In the genomic region with DNA sequence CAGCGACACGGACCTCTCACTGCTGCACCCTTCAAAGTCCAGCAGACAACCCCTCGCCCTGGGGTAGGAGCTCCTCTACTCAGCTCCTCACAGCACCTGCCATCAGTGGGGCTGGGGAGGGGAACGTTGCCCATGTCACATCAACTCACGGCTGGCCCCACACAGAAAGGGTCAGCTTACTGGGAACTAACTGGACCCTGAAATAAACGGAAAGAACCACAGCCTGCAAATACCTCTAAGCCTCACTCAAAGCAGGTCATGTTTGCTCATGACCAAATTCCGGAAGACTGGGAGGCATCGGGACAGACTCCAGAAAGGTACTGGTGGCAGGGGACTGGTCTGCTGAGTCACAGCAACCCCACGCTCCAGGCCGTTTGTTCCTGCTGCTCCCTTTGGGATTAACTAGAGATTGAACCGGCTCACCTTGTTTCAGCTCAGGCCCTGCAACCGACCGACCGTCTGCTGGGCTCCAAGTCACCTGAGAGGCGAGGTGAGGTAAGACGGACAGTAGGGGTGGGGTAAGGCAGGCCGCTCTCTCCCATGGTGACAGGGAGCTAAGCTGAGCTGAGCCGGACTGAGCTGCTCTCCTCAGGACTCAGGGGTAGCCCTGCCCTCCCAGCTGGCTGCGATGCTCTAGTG, we compare ENCODE assay signal across 10 cellular contexts. TPM values are rescaled to one million over a fixed set of nuclear protein-coding genes. Genes with fewer than 3 reads are reported as not detected.
A peak's percentile ranks its signal among the peaks of the same experiment; 100 is the strongest.
DNase-seq lines count a peak whose midpoint lies in the region; ATAC-seq and TF ChIP-seq lines count a peak whose summit lies in the region.
"Had no signal": no experiment of that assay in that cellular context is flagged by ENCODE, and none has a peak within 500 bp of the region (broad histone marks: within the 10 kb centered on the region; RNA-seq: fewer than 3 reads in every experiment).

No MANE protein-coding gene starts in this region.

- ATAC-seq in SK-N-SH treated with all-trans-retinoic acid at 6 μM for 48 hours (no peak), left lobe of liver (peak; percentile 65), thoracic aorta (ENCODE audit: insufficient number of reproducible peaks, low FRiP score, low read depth) (no peak)
- no peak for ATAC-seq in activated naive CD8-positive, alpha-beta T cell treated with anti-CD3 and anti-CD28 coated beads, Interleukin-2, amount 10 ng/mL, durations not matched to agents 7 days and 5 days (ENCODE audit: low read depth)

- H3K4me2 ChIP-seq in SK-N-SH, result peak overlapping the region; percentile 64; the same call in 1 of the 2 replicates

- H3K9me3 ChIP-seq in SK-N-SH (no peaks in the 10 kb centered on the region), thoracic aorta (no peaks in the 10 kb centered on the region)
- H3K9me3 ChIP-seq in effector memory CD4-positive, alpha-beta T cell (ENCODE audit: control insufficient read depth, low read length), result no peaks in the 10 kb centered on the region

- H3K36me3 ChIP-seq in SK-N-SH (replicated peaks in 1 of 2; ENCODE audit: control insufficient read depth in 1 of 2, insufficient read depth in 2 of 2, low read length in 1 of 2) (peaks cover 0 to 3% of the 10 kb centered on the region in 2 experiments), thoracic aorta (no peaks in the 10 kb centered on the region)
- H3K36me3 ChIP-seq in effector memory CD4-positive, alpha-beta T cell (ENCODE audit: control insufficient read depth, insufficient read depth, low read length), result no peaks in the 10 kb centered on the region

- TF ChIP-seq CTCF in SK-N-SH (IDR thresholded peaks at IDR 0.05) (no peak), thoracic aorta (IDR thresholded peaks at IDR 0.05) (no peak)

- no peak for TF ChIP-seq EP300 in SK-N-SH (IDR thresholded peaks at IDR 0.05; ENCODE audit: borderline replicate concordance in 1 of 2, low read depth in 1 of 2, low read length in 1 of 2)

- H3K4me1 Mint-ChIP-seq in activated naive CD8-positive, alpha-beta T cell treated with anti-CD3 and anti-CD28 coated beads, Interleukin-2, amount 10 ng/mL, durations not matched to agents 7 days and 5 days, result peaks cover 29% of the 10 kb centered on the region

- no peak overlapping the region for H2AFZ ChIP-seq in SK-N-SH (ENCODE audit: low read depth)

- TF ChIP-seq RAD21 in SK-N-SH (IDR thresholded peaks at IDR 0.05; ENCODE audit: low read length), result no peak

- H3F3A ChIP-seq in SK-N-SH (replicated peaks; ENCODE audit: insufficient read depth), result no peaks in the 10 kb centered on the region

- CTCF ChIA-PET in SK-N-SH (lab: Yijun Ruan, JAX), result interaction anchor here (0.7 kb wide), 1 partner anchor 233 kb away, joined by 3 read pairs; no protein-coding TSS in a partner anchor

- H3K27ac Mint-ChIP-seq in activated naive CD8-positive, alpha-beta T cell treated with anti-CD3 and anti-CD28 coated beads, Interleukin-2, amount 10 ng/mL, durations not matched to agents 7 days and 5 days, result peak overlapping the region; percentile 42

- 43% methylated on average over 16 of the region's 19 CpGs for WGBS in SK-N-SH (ENCODE audit: low lambda C conversion rate)

- no peaks in the 10 kb centered on the region for H3K9me3 Mint-ChIP-seq in activated naive CD8-positive, alpha-beta T cell treated with anti-CD3 and anti-CD28 coated beads, Interleukin-2, amount 10 ng/mL, durations not matched to agents 7 days and 5 days
- H3K9me3 Mint-ChIP-seq: central memory CD8-positive, alpha-beta T cell had no signal

- DNase-seq in SK-N-SH (no peak), left lobe of liver (ENCODE audit: low spot score) (peak; percentile 73), thoracic aorta (ENCODE audit: low spot score) (no peak), AG08396 (ENCODE audit: low spot score) (no peak)
- DNase-seq in activated naive CD8-positive, alpha-beta T cell treated with anti-CD3 and anti-CD28 coated beads, Interleukin-2, amount 10 ng/mL, durations not matched to agents 7 days and 5 days, result no peak
- DNase-seq in effector memory CD4-positive, alpha-beta T cell, result no peak
- DNase-seq in activated CD4-positive, alpha-beta T cell treated with anti-CD3 and anti-CD28 coated beads for 1 hour, result no peak

- no peak overlapping the region for H3K4me3 Mint-ChIP-seq in activated naive CD8-positive, alpha-beta T cell treated with anti-CD3 and anti-CD28 coated beads, Interleukin-2, amount 10 ng/mL, durations not matched to agents 7 days and 5 days

- POLR2A ChIA-PET in SK-N-SH (lab: Yijun Ruan, JAX), result interaction anchor here (2.0 kb wide), 1 partner anchor 14 kb away, joined by 5 read pairs; no protein-coding TSS in a partner anchor
- POLR2A ChIA-PET in activated naive CD8-positive, alpha-beta T cell treated with anti-CD3 and anti-CD28 coated beads, Interleukin-2, amount 10 ng/mL, durations not matched to agents 7 days and 5 days (lab: Charles Lee), result no interaction called here

- no peak overlapping the region for H3K4me3 ChIP-seq in SK-N-SH (ENCODE audit: low read depth in 2 of 2, low read length in 1 of 2)
- H3K4me3 ChIP-seq in thoracic aorta, result peak overlapping the region; percentile 57
- no peak overlapping the region for H3K4me3 ChIP-seq in effector memory CD4-positive, alpha-beta T cell (ENCODE audit: insufficient read depth, low read depth, low read length, poor library complexity, severe bottlenecking)

- H3K36me3 Mint-ChIP-seq in activated naive CD8-positive, alpha-beta T cell treated with anti-CD3 and anti-CD28 coated beads, Interleukin-2, amount 10 ng/mL, durations not matched to agents 7 days and 5 days, result peaks cover 1% of the 10 kb centered on the region

- H3K27ac ChIP-seq in SK-N-SH (ENCODE audit: low read depth in 2 of 2, low read length in 1 of 2), result peak overlapping the region in 1 of 2 experiments; percentile 92; a peak in 2 of 4 replicates
- peak overlapping the region; percentile 95 to 99 for H3K27ac ChIP-seq in thoracic aorta
- no peak overlapping the region for H3K27ac ChIP-seq in effector memory CD4-positive, alpha-beta T cell (ENCODE audit: insufficient read depth, low read length, poor library complexity, severe bottlenecking)

- no peaks in the 10 kb centered on the region for H3K27me3 Mint-ChIP-seq in activated naive CD8-positive, alpha-beta T cell treated with anti-CD3 and anti-CD28 coated beads, Interleukin-2, amount 10 ng/mL, durations not matched to agents 7 days and 5 days
- H3K27me3 Mint-ChIP-seq: central memory CD8-positive, alpha-beta T cell had no signal

- H3K4me1 ChIP-seq in SK-N-SH (ENCODE audit: control insufficient read depth in 1 of 2, insufficient read depth in 2 of 2, low read depth in 1 of 2, low read length in 1 of 2) (peaks cover 14 to 16% of the 10 kb centered on the region in 2 experiments; a peak in 3 of 4 replicates), thoracic aorta (ENCODE audit: control insufficient read depth in 1 of 2, low read depth in 2 of 2) (peaks cover 19 to 61% of the 10 kb centered on the region in 2 donors)
- H3K4me1 ChIP-seq in effector memory CD4-positive, alpha-beta T cell (ENCODE audit: control insufficient read depth, insufficient read depth, low read length, poor library complexity, severe bottlenecking), result no peaks in the 10 kb centered on the region

- no peak overlapping the region for H3K9ac ChIP-seq in SK-N-SH

- H3K9me2 ChIP-seq in SK-N-SH, result no peaks in the 10 kb centered on the region

- H3K79me2 ChIP-seq in SK-N-SH (ENCODE audit: insufficient read depth), result peaks cover 39% of the 10 kb centered on the region

- H3K27me3 ChIP-seq in SK-N-SH (ENCODE audit: insufficient read depth) (no peaks in the 10 kb centered on the region; the same call in 1 of the 2 replicates), thoracic aorta (replicated peaks; ENCODE audit: insufficient read depth) (no peaks in the 10 kb centered on the region)
- no peaks in the 10 kb centered on the region for H3K27me3 ChIP-seq in effector memory CD4-positive, alpha-beta T cell (replicated peaks; ENCODE audit: control insufficient read depth, insufficient read depth, low read length, poor library complexity, severe bottlenecking)

- H4K20me1 ChIP-seq in SK-N-SH (ENCODE audit: insufficient read depth), result no peaks in the 10 kb centered on the region

TF ChIP-seq in SK-N-SH treated with all-trans-retinoic acid at 6 μM for 48 hours, 23 proteins besides CTCF, POLR2A, EP300 and RAD21:
- no peak for TF ChIP-seq ESRRG (CRISPR knock-in tag; IDR thresholded peaks at IDR 0.05)

RNA-seq across cellular contexts. Expression of gene G6PD, which starts 5.6 kb away (rescaled TPM):
- polyA plus RNA-seq in SK-N-SH (2012; rRNA removed), result 70.1 and 131 TPM in 2 replicates
- 45.2 and 75.3 TPM in 2 replicates for polyA plus RNA-seq in SK-N-SH (2012; cell fraction: cytosol; rRNA removed)
- 192 and 210 TPM in 2 replicates for polyA plus RNA-seq in SK-N-SH (2012; cell fraction: nucleus; rRNA removed)
- total RNA-seq in activated naive CD8-positive, alpha-beta T cell treated with anti-CD3 and anti-CD28 coated beads, Interleukin-2, amount 10 ng/mL, durations not matched to agents 7 days and 5 days, result 100 to 1,000 TPM in 1 of 2 experiments, 10 to 100 TPM in 1; 89.2 to 102 TPM
- total RNA-seq in left lobe of liver, result 5.6 TPM
- total RNA-seq in thoracic aorta, result 10 to 100 TPM; 67.3 to 70.1 TPM

RNA-seq across cellular contexts. Expression of gene IKBKG, which starts 6.4 kb away (rescaled TPM):
- 32.5 and 36.4 TPM in 2 replicates for polyA plus RNA-seq in SK-N-SH (2012; rRNA removed)
- 14.5 and 21.4 TPM in 2 replicates for polyA plus RNA-seq in SK-N-SH (2012; cell fraction: cytosol; rRNA removed)
- polyA plus RNA-seq in SK-N-SH (2012; cell fraction: nucleus; rRNA removed), result 84.0 and 110 TPM in 2 replicates
- 10 to 100 TPM; 56.1 to 61.7 TPM for total RNA-seq in activated naive CD8-positive, alpha-beta T cell treated with anti-CD3 and anti-CD28 coated beads, Interleukin-2, amount 10 ng/mL, durations not matched to agents 7 days and 5 days
- total RNA-seq in left lobe of liver (69.0 TPM), thoracic aorta (10 to 100 TPM; 25.7 to 52.8 TPM)

RNA-seq across cellular contexts. Expression of gene FAM3A, which starts 25.0 kb away (rescaled TPM):
- polyA plus RNA-seq in SK-N-SH (2012; rRNA removed), result 36.7 and 42.1 TPM in 2 replicates
- polyA plus RNA-seq in SK-N-SH (2012; cell fraction: cytosol; rRNA removed), result 17.2 and 28.6 TPM in 2 replicates
- 81.3 and 93.7 TPM in 2 replicates for polyA plus RNA-seq in SK-N-SH (2012; cell fraction: nucleus; rRNA removed)
- total RNA-seq in activated naive CD8-positive, alpha-beta T cell treated with anti-CD3 and anti-CD28 coated beads, Interleukin-2, amount 10 ng/mL, durations not matched to agents 7 days and 5 days, result 10 to 100 TPM; 42.3 to 45.4 TPM
- 35.3 TPM for total RNA-seq in left lobe of liver
- total RNA-seq in thoracic aorta, result 10 to 100 TPM; 31.0 to 52.3 TPM

RNA-seq across cellular contexts. Expression of gene CTAG1A, which starts 43.9 kb away (rescaled TPM):
- polyA plus RNA-seq in SK-N-SH (2012; rRNA removed), result not detected in 2 replicates
- polyA plus RNA-seq in SK-N-SH (2012; cell fraction: cytosol; rRNA removed), result not detected in 2 replicates
- polyA plus RNA-seq in SK-N-SH (2012; cell fraction: nucleus; rRNA removed), result not detected in 2 replicates
- total RNA-seq in activated naive CD8-positive, alpha-beta T cell treated with anti-CD3 and anti-CD28 coated beads, Interleukin-2, amount 10 ng/mL, durations not matched to agents 7 days and 5 days, result not detected
- total RNA-seq in left lobe of liver (not detected), thoracic aorta (not detected)
- total RNA-seq: temporal lobe had no signal

RNA-seq across cellular contexts. Expression of gene SLC10A3, which starts 50.6 kb away (rescaled TPM):
- 28.4 and 29.7 TPM in 2 replicates for polyA plus RNA-seq in SK-N-SH (2012; rRNA removed)
- polyA plus RNA-seq in SK-N-SH (2012; cell fraction: cytosol; rRNA removed), result 11.5 and 21.2 TPM in 2 replicates
- 18.8 and 19.4 TPM in 2 replicates for polyA plus RNA-seq in SK-N-SH (2012; cell fraction: nucleus; rRNA removed)
- total RNA-seq in activated naive CD8-positive, alpha-beta T cell treated with anti-CD3 and anti-CD28 coated beads, Interleukin-2, amount 10 ng/mL, durations not matched to agents 7 days and 5 days, result 10 to 100 TPM; 25.3 to 27.3 TPM
- total RNA-seq in left lobe of liver, result 3.7 TPM
- total RNA-seq in thoracic aorta, result 10 to 100 TPM; 26.7 to 55.5 TPM

Comparison
In these comparisons a context has a peak if more than half of its experiments do, and no peak if none do; other contexts are left out.
1. RNA of gene G6PD, which starts 5.6 kb away (total RNA-seq): 89.2 to 102 TPM in activated naive CD8-positive, alpha-beta T cell treated with anti-CD3 and anti-CD28 coated beads, Interleukin-2, amount 10 ng/mL, durations not matched to agents 7 days and 5 days and 67.3 to 70.1 TPM in thoracic aorta; 5.6 TPM in left lobe of liver (single experiment); every median in the first group is over 10 times any median in the second.